ENCODE assay signal across 1 cellular context in the genomic region with DNA sequence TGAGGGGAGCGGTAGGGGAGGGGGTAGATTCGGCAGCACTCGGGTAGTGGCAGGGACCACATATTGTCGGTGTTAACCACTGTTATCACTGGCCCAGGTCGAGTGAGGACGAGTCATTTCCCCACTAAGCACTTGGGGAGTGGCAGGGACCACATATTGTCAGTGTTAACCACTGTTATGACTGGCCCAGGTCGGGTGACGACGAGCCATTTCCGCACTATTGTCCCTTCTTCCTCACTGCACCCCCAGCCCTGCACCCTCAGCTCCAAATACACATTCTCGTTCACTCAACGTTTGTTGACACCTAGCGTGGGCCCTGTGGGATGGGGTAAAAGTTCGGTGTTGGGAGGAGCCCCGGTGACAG.
A peak's percentile ranks its signal among the peaks of the same experiment; 100 is the strongest.
TF ChIP-seq lines count a peak whose summit lies in the region.

No MANE protein-coding gene starts in this region.

TF ChIP-seq in HepG2, 621 proteins besides CTCF, POLR2A, EP300 and RAD21 (continued from another document):
- TF ChIP-seq, protein P1, sequence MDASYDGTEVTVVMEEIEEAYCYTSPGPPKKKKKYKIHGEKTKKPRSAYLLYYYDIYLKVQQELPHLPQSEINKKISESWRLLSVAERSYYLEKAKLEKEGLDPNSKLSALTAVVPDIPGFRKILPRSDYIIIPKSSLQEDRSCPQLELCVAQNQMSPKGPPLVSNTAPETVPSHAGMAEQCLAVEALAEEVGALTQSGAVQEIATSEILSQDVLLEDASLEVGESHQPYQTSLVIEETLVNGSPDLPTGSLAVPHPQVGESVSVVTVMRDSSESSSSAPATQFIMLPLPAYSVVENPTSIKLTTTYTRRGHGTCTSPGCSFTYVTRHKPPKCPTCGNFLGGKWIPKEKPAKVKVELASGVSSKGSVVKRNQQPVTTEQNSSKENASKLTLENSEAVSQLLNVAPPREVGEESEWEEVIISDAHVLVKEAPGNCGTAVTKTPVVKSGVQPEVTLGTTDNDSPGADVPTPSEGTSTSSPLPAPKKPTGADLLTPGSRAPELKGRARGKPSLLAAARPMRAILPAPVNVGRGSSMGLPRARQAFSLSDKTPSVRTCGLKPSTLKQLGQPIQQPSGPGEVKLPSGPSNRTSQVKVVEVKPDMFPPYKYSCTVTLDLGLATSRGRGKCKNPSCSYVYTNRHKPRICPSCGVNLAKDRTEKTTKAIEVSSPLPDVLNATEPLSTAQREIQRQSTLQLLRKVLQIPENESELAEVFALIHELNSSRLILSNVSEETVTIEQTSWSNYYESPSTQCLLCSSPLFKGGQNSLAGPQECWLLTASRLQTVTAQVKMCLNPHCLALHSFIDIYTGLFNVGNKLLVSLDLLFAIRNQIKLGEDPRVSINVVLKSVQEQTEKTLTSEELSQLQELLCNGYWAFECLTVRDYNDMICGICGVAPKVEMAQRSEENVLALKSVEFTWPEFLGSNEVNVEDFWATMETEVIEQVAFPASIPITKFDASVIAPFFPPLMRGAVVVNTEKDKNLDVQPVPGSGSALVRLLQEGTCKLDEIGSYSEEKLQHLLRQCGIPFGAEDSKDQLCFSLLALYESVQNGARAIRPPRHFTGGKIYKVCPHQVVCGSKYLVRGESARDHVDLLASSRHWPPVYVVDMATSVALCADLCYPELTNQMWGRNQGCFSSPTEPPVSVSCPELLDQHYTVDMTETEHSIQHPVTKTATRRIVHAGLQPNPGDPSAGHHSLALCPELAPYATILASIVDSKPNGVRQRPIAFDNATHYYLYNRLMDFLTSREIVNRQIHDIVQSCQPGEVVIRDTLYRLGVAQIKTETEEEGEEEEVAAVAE (CRISPR knock-in tag; IDR thresholded peaks at IDR 0.05; ENCODE audit: borderline replicate concordance), result no peak
- TF ChIP-seq, protein P2, sequence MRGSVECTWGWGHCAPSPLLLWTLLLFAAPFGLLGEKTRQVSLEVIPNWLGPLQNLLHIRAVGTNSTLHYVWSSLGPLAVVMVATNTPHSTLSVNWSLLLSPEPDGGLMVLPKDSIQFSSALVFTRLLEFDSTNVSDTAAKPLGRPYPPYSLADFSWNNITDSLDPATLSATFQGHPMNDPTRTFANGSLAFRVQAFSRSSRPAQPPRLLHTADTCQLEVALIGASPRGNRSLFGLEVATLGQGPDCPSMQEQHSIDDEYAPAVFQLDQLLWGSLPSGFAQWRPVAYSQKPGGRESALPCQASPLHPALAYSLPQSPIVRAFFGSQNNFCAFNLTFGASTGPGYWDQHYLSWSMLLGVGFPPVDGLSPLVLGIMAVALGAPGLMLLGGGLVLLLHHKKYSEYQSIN (CRISPR knock-in tag; IDR thresholded peaks at IDR 0.05; ENCODE audit: borderline replicate concordance), result no peak
- TF ChIP-seq ZNF20 (CRISPR knock-in tag; IDR thresholded peaks at IDR 0.05) (no peak), ZBTB38 (CRISPR knock-in tag; IDR thresholded peaks at IDR 0.05) (peak; percentile 81), PCBP2 (optimal IDR thresholded peaks at IDR 0.05; ENCODE audit: low read depth, low read length, poor library complexity, severe bottlenecking) (no peak), HNRNPK (IDR thresholded peaks at IDR 0.05; ENCODE audit: low read depth, low read length, poor library complexity, severe bottlenecking) (no peak), TAF15 (IDR thresholded peaks at IDR 0.05; ENCODE audit: low read depth, low read length, poor library complexity, severe bottlenecking) (no peak), NR1H2 (CRISPR knock-in tag; IDR thresholded peaks at IDR 0.05; ENCODE audit: borderline replicate concordance, low read depth) (no peak), RBAK (CRISPR knock-in tag; IDR thresholded peaks at IDR 0.05) (no peak), KLF15 (CRISPR knock-in tag; IDR thresholded peaks at IDR 0.05; ENCODE audit: borderline replicate concordance) (no peak), ZNF101 (CRISPR knock-in tag; IDR thresholded peaks at IDR 0.05; ENCODE audit: borderline replicate concordance, low read depth) (no peak), ZNF547 (CRISPR knock-in tag; IDR thresholded peaks at IDR 0.05) (no peak), SMAD1 (CRISPR knock-in tag; IDR thresholded peaks at IDR 0.05; ENCODE audit: borderline replicate concordance, low read depth) (0 out of 2 replicates have a peak, but pooled peaks have one; percentile 33), CHD2 (IDR thresholded peaks at IDR 0.05; ENCODE audit: low read depth, low read length) (no peak), ZNF496 (CRISPR knock-in tag; IDR thresholded peaks at IDR 0.05; ENCODE audit: insufficient replicate concordance) (no peak), ZNF207 (IDR thresholded peaks at IDR 0.05; ENCODE audit: borderline replicate concordance) (no peak), ZNF773 (CRISPR knock-in tag; IDR thresholded peaks at IDR 0.05; ENCODE audit: borderline replicate concordance) (no peak), ZNF891 (CRISPR knock-in tag; IDR thresholded peaks at IDR 0.05) (no peak), ZFP36L2 (CRISPR knock-in tag; IDR thresholded peaks at IDR 0.05) (no peak), SMAD9 (CRISPR knock-in tag; IDR thresholded peaks at IDR 0.05) (no peak), ZC3H13 (CRISPR knock-in tag; IDR thresholded peaks at IDR 0.05) (no peak)
- TF ChIP-seq, protein P3, sequence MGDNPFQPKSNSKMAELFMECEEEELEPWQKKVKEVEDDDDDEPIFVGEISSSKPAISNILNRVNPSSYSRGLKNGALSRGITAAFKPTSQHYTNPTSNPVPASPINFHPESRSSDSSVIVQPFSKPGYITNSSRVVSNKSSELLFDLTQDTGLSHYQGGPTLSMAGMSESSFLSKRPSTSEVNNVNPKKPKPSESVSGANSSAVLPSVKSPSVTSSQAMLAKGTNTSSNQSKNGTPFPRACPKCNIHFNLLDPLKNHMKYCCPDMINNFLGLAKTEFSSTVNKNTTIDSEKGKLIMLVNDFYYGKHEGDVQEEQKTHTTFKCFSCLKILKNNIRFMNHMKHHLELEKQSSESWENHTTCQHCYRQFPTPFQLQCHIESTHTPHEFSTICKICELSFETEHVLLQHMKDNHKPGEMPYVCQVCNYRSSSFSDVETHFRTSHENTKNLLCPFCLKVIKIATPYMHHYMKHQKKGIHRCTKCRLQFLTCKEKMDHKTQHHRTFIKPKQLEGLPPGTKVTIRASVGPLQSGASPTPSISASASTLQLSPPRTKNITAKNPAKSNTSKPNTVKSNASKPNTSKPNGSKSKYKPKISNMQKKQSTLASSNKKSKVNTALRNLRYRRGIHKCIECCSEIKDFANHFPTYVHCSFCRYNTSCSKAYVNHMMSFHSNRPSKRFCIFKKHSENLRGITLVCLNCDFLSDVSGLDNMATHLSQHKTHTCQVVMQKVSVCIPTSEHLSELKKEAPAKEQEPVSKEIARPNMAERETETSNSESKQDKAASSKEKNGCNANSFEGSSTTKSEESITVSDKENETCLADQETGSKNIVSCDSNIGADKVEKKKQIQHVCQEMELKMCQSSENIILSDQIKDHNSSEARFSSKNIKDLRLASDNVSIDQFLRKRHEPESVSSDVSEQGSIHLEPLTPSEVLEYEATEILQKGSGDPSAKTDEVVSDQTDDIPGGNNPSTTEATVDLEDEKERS (CRISPR knock-in tag; IDR thresholded peaks at IDR 0.05), result 0 out of 2 replicates have a peak, but pooled peaks have one; percentile 20
- TF ChIP-seq, protein P4, sequence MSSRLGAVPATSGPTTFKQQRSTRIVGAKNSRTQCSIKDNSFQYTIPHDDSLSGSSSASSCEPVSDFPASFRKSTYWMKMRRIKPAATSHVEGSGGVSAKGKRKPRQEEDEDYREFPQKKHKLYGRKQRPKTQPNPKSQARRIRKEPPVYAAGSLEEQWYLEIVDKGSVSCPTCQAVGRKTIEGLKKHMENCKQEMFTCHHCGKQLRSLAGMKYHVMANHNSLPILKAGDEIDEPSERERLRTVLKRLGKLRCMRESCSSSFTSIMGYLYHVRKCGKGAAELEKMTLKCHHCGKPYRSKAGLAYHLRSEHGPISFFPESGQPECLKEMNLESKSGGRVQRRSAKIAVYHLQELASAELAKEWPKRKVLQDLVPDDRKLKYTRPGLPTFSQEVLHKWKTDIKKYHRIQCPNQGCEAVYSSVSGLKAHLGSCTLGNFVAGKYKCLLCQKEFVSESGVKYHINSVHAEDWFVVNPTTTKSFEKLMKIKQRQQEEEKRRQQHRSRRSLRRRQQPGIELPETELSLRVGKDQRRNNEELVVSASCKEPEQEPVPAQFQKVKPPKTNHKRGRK (CRISPR knock-in tag; IDR thresholded peaks at IDR 0.05), result no peak
- TF ChIP-seq, protein P5, sequence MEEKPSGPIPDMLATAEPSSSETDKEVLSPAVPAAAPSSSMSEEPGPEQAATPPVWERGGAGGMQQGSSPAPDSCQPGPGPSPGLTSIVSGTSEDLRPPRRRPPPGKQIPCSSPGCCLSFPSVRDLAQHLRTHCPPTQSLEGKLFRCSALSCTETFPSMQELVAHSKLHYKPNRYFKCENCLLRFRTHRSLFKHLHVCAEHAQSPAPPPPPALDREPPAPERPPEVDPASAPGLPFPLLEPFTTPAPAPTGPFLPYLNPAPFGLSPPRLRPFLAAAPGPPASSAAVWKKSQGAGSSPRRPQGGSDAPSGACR (CRISPR knock-in tag; IDR thresholded peaks at IDR 0.05), result no peak
- TF ChIP-seq, protein P6, sequence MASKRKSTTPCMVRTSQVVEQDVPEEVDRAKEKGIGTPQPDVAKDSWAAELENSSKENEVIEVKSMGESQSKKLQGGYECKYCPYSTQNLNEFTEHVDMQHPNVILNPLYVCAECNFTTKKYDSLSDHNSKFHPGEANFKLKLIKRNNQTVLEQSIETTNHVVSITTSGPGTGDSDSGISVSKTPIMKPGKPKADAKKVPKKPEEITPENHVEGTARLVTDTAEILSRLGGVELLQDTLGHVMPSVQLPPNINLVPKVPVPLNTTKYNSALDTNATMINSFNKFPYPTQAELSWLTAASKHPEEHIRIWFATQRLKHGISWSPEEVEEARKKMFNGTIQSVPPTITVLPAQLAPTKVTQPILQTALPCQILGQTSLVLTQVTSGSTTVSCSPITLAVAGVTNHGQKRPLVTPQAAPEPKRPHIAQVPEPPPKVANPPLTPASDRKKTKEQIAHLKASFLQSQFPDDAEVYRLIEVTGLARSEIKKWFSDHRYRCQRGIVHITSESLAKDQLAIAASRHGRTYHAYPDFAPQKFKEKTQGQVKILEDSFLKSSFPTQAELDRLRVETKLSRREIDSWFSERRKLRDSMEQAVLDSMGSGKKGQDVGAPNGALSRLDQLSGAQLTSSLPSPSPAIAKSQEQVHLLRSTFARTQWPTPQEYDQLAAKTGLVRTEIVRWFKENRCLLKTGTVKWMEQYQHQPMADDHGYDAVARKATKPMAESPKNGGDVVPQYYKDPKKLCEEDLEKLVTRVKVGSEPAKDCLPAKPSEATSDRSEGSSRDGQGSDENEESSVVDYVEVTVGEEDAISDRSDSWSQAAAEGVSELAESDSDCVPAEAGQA (IDR thresholded peaks at IDR 0.05; ENCODE audit: low read depth), result no peak
- TF ChIP-seq, protein P6 (CRISPR knock-in tag; IDR thresholded peaks at IDR 0.05; ENCODE audit: borderline replicate concordance), result no peak
